In the genomic region with DNA sequence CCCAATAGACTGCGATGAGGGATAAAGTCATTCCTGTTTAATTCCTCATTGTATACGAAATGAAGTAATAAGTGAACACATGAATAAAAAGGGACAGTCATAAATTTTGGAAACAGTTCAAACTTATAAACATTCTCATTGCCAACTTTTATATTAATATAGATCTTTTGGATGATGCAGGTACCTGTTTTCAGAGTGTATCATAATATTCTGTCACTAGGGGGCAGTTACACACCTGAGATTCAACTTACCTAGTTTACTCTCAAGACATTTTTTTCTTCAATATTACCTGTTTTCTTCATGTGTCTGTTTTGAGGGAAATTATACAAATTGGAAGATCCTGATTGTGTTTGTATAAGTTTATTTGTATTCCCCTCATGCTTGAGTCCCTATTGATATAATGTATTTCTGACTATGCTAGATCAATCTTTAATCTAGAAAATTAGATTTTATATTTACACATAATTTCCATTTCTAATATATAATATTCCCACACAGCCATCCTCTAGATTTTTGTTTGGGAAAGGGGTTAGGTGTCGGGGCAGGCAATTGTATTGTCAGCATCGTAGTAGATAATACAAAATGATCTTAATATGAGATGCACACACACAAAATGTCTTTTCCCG, we compare ENCODE assay signal across 9 cellular contexts.
A peak's percentile ranks its signal among the peaks of the same experiment; 100 is the strongest.
DNase-seq lines count a peak whose midpoint lies in the region; ATAC-seq and TF ChIP-seq lines count a peak whose summit lies in the region.
"Had no signal": no experiment of that assay in that cellular context is flagged by ENCODE, and none has a peak within 500 bp of the region (broad histone marks: within the 10 kb centered on the region; RNA-seq: fewer than 3 reads in every experiment).

No MANE protein-coding gene starts in this region.

- DNase-seq in DMS53 (lab: John Stamatoyannopoulos, UW) (peak; percentile 64), T47D (ENCODE audit: low read depth in 1 of 2, low spot score in 1 of 2) (peak; percentile 38 to 52), 8988T (no peak), NCI-H1436 (lab: John Stamatoyannopoulos, UW) (no peak)
- DNase-seq: T-helper 9 cell had no signal

- H3K9me3 Mint-ChIP-seq in nephron = peaks cover 2% of the 10 kb centered on the region

- H3K27ac Mint-ChIP-seq in nephron = no peak overlapping the region

- in situ Hi-C loops in T47D (cut with HindIII; ENCODE audit: low pct_unique_long_range_greater_than_20kb, low sequenced_read_pairs) = no loop called here

- H3K36me3 Mint-ChIP-seq in nephron (ENCODE audit: low read depth) = peaks cover 33% of the 10 kb centered on the region

- H3K4me1 Mint-ChIP-seq in nephron = peaks cover 14% of the 10 kb centered on the region

- peak; percentile 39 for ATAC-seq in HG02885 (IDR thresholded peaks at IDR 0.05; ENCODE audit: poor library complexity, unreplicated experiment)
- no peak for ATAC-seq in GM21723 (IDR thresholded peaks at IDR 0.05; ENCODE audit: unreplicated experiment)
- no peak for ATAC-seq in HG02759 (IDR thresholded peaks at IDR 0.05; ENCODE audit: unreplicated experiment)

- no peak overlapping the region for H3K4me3 Mint-ChIP-seq in nephron

- no peaks in the 10 kb centered on the region for H3K27me3 Mint-ChIP-seq in nephron (ENCODE audit: low read depth)

- peak; percentile 39 to 55 (median 43) for TF ChIP-seq CTCF in nephron (IDR thresholded peaks at IDR 0.05; ENCODE audit: unreplicated experiment in 3 of 3)

Comparison
In these comparisons a context has a peak if more than half of its experiments do, and no peak if none do; other contexts are left out.
1. DNase-seq: peak in DMS53 (single experiment) and T47D (2 of 2); none in 8988T (single experiment) and NCI-H1436 (single experiment).